In genomic region chr13:47216176-47216822, GRCh38 we compare ENCODE assay signal across 12 cellular contexts.
DNase-seq lines count a peak whose midpoint lies in the region; ATAC-seq and TF ChIP-seq lines count a peak whose summit lies in the region.
"Had no signal": no experiment of that assay in that cellular context is flagged by ENCODE, and none has a peak within 500 bp of the region (broad histone marks: within the 10 kb centered on the region; RNA-seq: fewer than 3 reads in every experiment).

No MANE protein-coding gene starts in this region.

- H3K4me1 Mint-ChIP-seq in naive thymus-derived CD4-positive, alpha-beta T cell, result no peaks in the 10 kb centered on the region
- H3K4me1 Mint-ChIP-seq in activated CD4-positive, alpha-beta memory T cell treated with anti-CD3 and anti-CD28 coated beads, Interleukin-2, amount 10 ng/mL, durations not matched to agents 7 days and 5 days, result no peaks in the 10 kb centered on the region

- H3K4me3 ChIP-seq in SJSA1, result no peak overlapping the region
- no peak overlapping the region for H3K4me3 ChIP-seq in hepatocyte
- H3K4me3 ChIP-seq in naive thymus-derived CD4-positive, alpha-beta T cell (ENCODE audit: low read length), result no peak overlapping the region
- H3K4me3 ChIP-seq: BLaER1 treated with 17β-estradiol and CSF1 and Interleukin-3, amounts not matched to agents 10 nM and 100 nM had no signal

- TF ChIP-seq CTCF in hepatocyte (IDR thresholded peaks at IDR 0.05; ENCODE audit: poor library complexity), result no peak

- ATAC-seq in HG03108 (IDR thresholded peaks at IDR 0.05; ENCODE audit: unreplicated experiment), result no peak
- ATAC-seq in naive thymus-derived CD4-positive, alpha-beta T cell, result no peak

- no peak overlapping the region for H3K27ac Mint-ChIP-seq in naive thymus-derived CD4-positive, alpha-beta T cell
- no peak overlapping the region for H3K27ac Mint-ChIP-seq in activated CD4-positive, alpha-beta memory T cell treated with anti-CD3 and anti-CD28 coated beads, Interleukin-2, amount 10 ng/mL, durations not matched to agents 7 days and 5 days
- H3K27ac Mint-ChIP-seq: activated naive CD8-positive, alpha-beta T cell had no signal

- intact Hi-C loops in naive thymus-derived CD4-positive, alpha-beta T cell (cut with micrococcal nuclease), result no loop called here

- CTCF ChIA-PET in naive thymus-derived CD4-positive, alpha-beta T cell (lab: Charles Lee), result no interaction called here
- CTCF ChIA-PET in activated CD4-positive, alpha-beta memory T cell treated with anti-CD3 and anti-CD28 coated beads, Interleukin-2, amount 10 ng/mL, durations not matched to agents 7 days and 5 days (lab: Charles Lee), result no interaction called here

- no peaks in the 10 kb centered on the region for H3K27me3 ChIP-seq in SJSA1 (replicated peaks)
- H3K27me3 ChIP-seq in hepatocyte, result no peaks in the 10 kb centered on the region
- H3K27me3 ChIP-seq in naive thymus-derived CD4-positive, alpha-beta T cell (ENCODE audit: control insufficient read depth in 2 of 2, insufficient read depth in 2 of 2, low read length in 2 of 2), result no peaks in the 10 kb centered on the region
- H3K27me3 ChIP-seq: BLaER1 treated with 17β-estradiol and CSF1 and Interleukin-3, amounts not matched to agents 10 nM and 100 nM had no signal

- H3K27me3 Mint-ChIP-seq in naive thymus-derived CD4-positive, alpha-beta T cell, result peaks cover 0 to 8% (median 3%) of the 10 kb centered on the region in 5 donors
- H3K27me3 Mint-ChIP-seq in activated CD4-positive, alpha-beta memory T cell treated with anti-CD3 and anti-CD28 coated beads, Interleukin-2, amount 10 ng/mL, durations not matched to agents 7 days and 5 days, result no peaks in the 10 kb centered on the region
- H3K27me3 Mint-ChIP-seq: activated naive CD8-positive, alpha-beta T cell had no signal

- peak overlapping the region; percentile 82 for H3K27ac ChIP-seq in SJSA1
- peak overlapping the region; percentile 19 for H3K27ac ChIP-seq in hepatocyte
- H3K27ac ChIP-seq in naive thymus-derived CD4-positive, alpha-beta T cell (ENCODE audit: low read depth, low read length), result no peak overlapping the region

- no peaks in the 10 kb centered on the region for H3K79me2 ChIP-seq in hepatocyte

- no peaks in the 10 kb centered on the region for H4K20me1 ChIP-seq in hepatocyte (ENCODE audit: insufficient read depth, poor library complexity, severe bottlenecking)
- H4K20me1 ChIP-seq: BLaER1 treated with 17β-estradiol and CSF1 and Interleukin-3, amounts not matched to agents 10 nM and 100 nM had no signal

- 64% methylated on average over 2 of the region's 2 CpGs for WGBS in hepatocyte (ENCODE audit: low lambda C conversion rate, missing lambda C conversion rate)

- H3K4me1 ChIP-seq in SJSA1 (replicated peaks) (peaks cover 29% of the 10 kb centered on the region), hepatocyte (ENCODE audit: insufficient read depth) (peaks cover 5% of the 10 kb centered on the region)
- no peaks in the 10 kb centered on the region for H3K4me1 ChIP-seq in naive thymus-derived CD4-positive, alpha-beta T cell (ENCODE audit: control insufficient read depth in 2 of 2, insufficient read depth in 2 of 2, low read length in 2 of 2)

- H3K36me3 ChIP-seq in SJSA1, result no peaks in the 10 kb centered on the region
- no peaks in the 10 kb centered on the region for H3K36me3 ChIP-seq in hepatocyte (replicated peaks; ENCODE audit: insufficient read depth, low read depth)
- no peaks in the 10 kb centered on the region for H3K36me3 ChIP-seq in naive thymus-derived CD4-positive, alpha-beta T cell (ENCODE audit: control insufficient read depth in 2 of 3, insufficient read depth in 3 of 3, low read length in 3 of 3)
- H3K36me3 ChIP-seq: BLaER1 treated with 17β-estradiol and CSF1 and Interleukin-3, amounts not matched to agents 10 nM and 100 nM had no signal

- H3K9me3 ChIP-seq in SJSA1 (replicated peaks) (no peaks in the 10 kb centered on the region), hepatocyte (ENCODE audit: low read depth) (no peaks in the 10 kb centered on the region)
- H3K9me3 ChIP-seq in naive thymus-derived CD4-positive, alpha-beta T cell (ENCODE audit: control insufficient read depth in 2 of 3, low read length in 3 of 3), result no peaks in the 10 kb centered on the region
- H3K9me3 ChIP-seq: BLaER1 treated with 17β-estradiol and CSF1 and Interleukin-3, amounts not matched to agents 10 nM and 100 nM had no signal

- peaks cover 0 to 11% (median 2%) of the 10 kb centered on the region in 11 donors for H3K9me3 Mint-ChIP-seq in naive thymus-derived CD4-positive, alpha-beta T cell
- H3K9me3 Mint-ChIP-seq in activated CD4-positive, alpha-beta memory T cell treated with anti-CD3 and anti-CD28 coated beads, Interleukin-2, amount 10 ng/mL, durations not matched to agents 7 days and 5 days, result no peaks in the 10 kb centered on the region

- no peak overlapping the region for H3K4me2 ChIP-seq in hepatocyte

- H3K9me2 ChIP-seq in hepatocyte (replicated peaks; ENCODE audit: insufficient read depth), result no peaks in the 10 kb centered on the region

- peak; percentile 14 for DNase-seq in AG20443 (ENCODE audit: low spot score)
- DNase-seq in HCEC 1CT, result peak; percentile 69
- DNase-seq in SJSA1 (ENCODE audit: low read depth in 1 of 2, low spot score in 2 of 2), result no peak
- DNase-seq in hepatocyte (ENCODE audit: low spot score), result peak; percentile 19
- no peak for DNase-seq in naive thymus-derived CD4-positive, alpha-beta T cell
- DNase-seq in T-helper 9 cell, result no peak
- no peak for DNase-seq in activated CD4-positive, alpha-beta memory T cell treated with anti-CD3 and anti-CD28 coated beads, Interleukin-2, amount 10 ng/mL, durations not matched to agents 7 days and 5 days
- DNase-seq: activated CD4-positive, alpha-beta T cell treated with anti-CD3 and anti-CD28 coated beads, Interleukin-2, amount 50 U/mL, for 1 hour; KBM-7 had no signal

- no peak overlapping the region for H2AFZ ChIP-seq in hepatocyte

- POLR2A ChIA-PET in naive thymus-derived CD4-positive, alpha-beta T cell (lab: Charles Lee), result no interaction called here
- POLR2A ChIA-PET in activated CD4-positive, alpha-beta memory T cell treated with anti-CD3 and anti-CD28 coated beads, Interleukin-2, amount 10 ng/mL, durations not matched to agents 7 days and 5 days (lab: Charles Lee), result no interaction called here

- H3K4me3 Mint-ChIP-seq in naive thymus-derived CD4-positive, alpha-beta T cell, result no peak overlapping the region
- no peak overlapping the region for H3K4me3 Mint-ChIP-seq in activated CD4-positive, alpha-beta memory T cell treated with anti-CD3 and anti-CD28 coated beads, Interleukin-2, amount 10 ng/mL, durations not matched to agents 7 days and 5 days
- H3K4me3 Mint-ChIP-seq: activated naive CD8-positive, alpha-beta T cell had no signal

- no peaks in the 10 kb centered on the region for H3K36me3 Mint-ChIP-seq in naive thymus-derived CD4-positive, alpha-beta T cell
- no peaks in the 10 kb centered on the region for H3K36me3 Mint-ChIP-seq in activated CD4-positive, alpha-beta memory T cell treated with anti-CD3 and anti-CD28 coated beads, Interleukin-2, amount 10 ng/mL, durations not matched to agents 7 days and 5 days (ENCODE audit: low read depth)
- H3K36me3 Mint-ChIP-seq: activated naive CD8-positive, alpha-beta T cell had no signal

Comparison
In these comparisons a context has a peak if more than half of its experiments do, and no peak if none do; other contexts are left out.
1. DNase-seq: peak in AG20443 (single experiment), HCEC 1CT (single experiment) and hepatocyte (single experiment); none in SJSA1 (0 of 2), naive thymus-derived CD4-positive, alpha-beta T cell (0 of 9), T-helper 9 cell (single experiment) and activated CD4-positive, alpha-beta memory T cell treated with anti-CD3 and anti-CD28 coated beads, Interleukin-2, amount 10 ng/mL, durations not matched to agents 7 days and 5 days (single experiment).